Comparison of ENCODE assay signal across 24 cellular contexts in genomic region chr11:77519847-77520246, GRCh38.
"Had no signal": no experiment of that assay in that cellular context is flagged by ENCODE, and none has a peak within 500 bp of the region (broad histone marks: within the 10 kb centered on the region; RNA-seq: fewer than 3 reads in every experiment).

No MANE protein-coding gene starts in this region.

- H3K27ac ChIP-seq: brain microvascular endothelial cell, coronary artery, dorsolateral prefrontal cortex, esophagus squamous epithelium, heart left ventricle had no signal

- H3K36me3 ChIP-seq: brain microvascular endothelial cell, esophagus squamous epithelium, heart left ventricle had no signal

- FAIRE-seq: astrocyte, frontal cortex had no signal

- H3K4me1 ChIP-seq: esophagus squamous epithelium, heart left ventricle had no signal

- H3K27me3 ChIP-seq: brain microvascular endothelial cell, dorsolateral prefrontal cortex, heart left ventricle had no signal

- H3K4me3 ChIP-seq: coronary artery, dorsolateral prefrontal cortex, esophagus squamous epithelium, heart left ventricle had no signal

- DNase-seq: activated CD4-positive, alpha-beta T cell treated with anti-CD3 and anti-CD28 coated beads for 1 hour; activated CD4-positive, alpha-beta T cell treated with anti-CD3 and anti-CD28 coated beads for 4 hours; activated CD4-positive, alpha-beta T cell treated with anti-CD3 and anti-CD28 coated beads, Interleukin-2, amount 10 ng/mL, durations not matched to agents 7 days and 5 days; activated CD4-positive, alpha-beta T cell treated with anti-CD3 and anti-CD28 coated beads, Interleukin-2, amount 50 U/mL, for 4 hours; activated CD8-positive, alpha-beta memory T cell treated with anti-CD3 and anti-CD28 coated beads for 24 hours; activated CD8-positive, alpha-beta T cell treated with anti-CD3 and anti-CD28 coated beads for 36 hours; activated effector memory CD4-positive, alpha-beta T cell treated with Interleukin-2 at 50 U/mL for 16 hours; activated gamma-delta T cell treated with Interleukin-2 at 50 U/mL for 16 hours; activated naive CD4-positive, alpha-beta T cell treated with anti-CD3 and anti-CD28 coated beads, Interleukin-2, amount 50 U/mL, for 16 hours; activated naive CD4-positive, alpha-beta T cell treated with Interleukin-2 at 50 U/mL for 16 hours; activated T-cell treated with anti-CD3 and anti-CD28 coated beads, Interleukin-2, amount 50 U/mL, for 4 hours; amniotic stem cell; anterior cingulate cortex; brain microvascular endothelial cell; dorsolateral prefrontal cortex; effector memory CD4-positive, alpha-beta T cell; endodermal cell; esophagus squamous epithelium; heart left ventricle; T-helper 2 cell had no signal

- H3K9me3 ChIP-seq: esophagus squamous epithelium, heart left ventricle had no signal

- ATAC-seq: activated CD8-positive, alpha-beta T cell treated with anti-CD3 and anti-CD28 coated beads for 36 hours; activated T-cell treated with anti-CD3 and anti-CD28 coated beads, Interleukin-2, amount 50 U/mL, for 4 hours; activated T-helper 17 cell treated with anti-CD3 and anti-CD28 coated beads, Interleukin-2, amount 50 U/mL, for 72 hours; heart left ventricle had no signal
